ENCODE assay signal across 9 cellular contexts in the genomic region with DNA sequence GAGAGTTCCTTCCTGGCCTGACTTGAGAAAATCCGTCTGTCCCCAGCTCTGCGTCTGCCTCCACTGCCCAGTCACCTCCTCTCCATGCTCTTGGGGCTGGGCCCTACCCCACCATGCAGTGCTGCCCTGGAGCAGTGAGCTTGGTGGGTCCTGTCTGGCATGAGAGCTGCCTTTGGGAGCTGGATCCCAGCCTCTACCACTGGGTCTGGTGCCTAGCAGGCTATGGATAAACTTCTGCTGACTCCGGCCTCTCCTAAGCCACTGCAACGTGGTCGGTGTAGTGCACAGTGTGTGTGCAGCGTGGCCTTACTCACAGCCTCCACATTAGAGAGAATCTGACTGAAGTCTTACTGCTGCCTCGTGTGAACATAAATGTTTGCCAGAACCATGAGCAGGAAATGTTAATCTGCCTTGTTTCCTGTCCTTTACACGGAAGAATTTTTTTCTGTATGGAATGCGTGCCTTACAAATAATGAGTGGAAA. TPM values are rescaled to one million over a fixed set of nuclear protein-coding genes. Genes with fewer than 3 reads are reported as not detected.
DNase-seq lines count a peak whose midpoint lies in the region; ATAC-seq and TF ChIP-seq lines count a peak whose summit lies in the region.
"Had no signal": no experiment of that assay in that cellular context is flagged by ENCODE, and none has a peak within 500 bp of the region (broad histone marks: within the 10 kb centered on the region; RNA-seq: fewer than 3 reads in every experiment).

No MANE protein-coding gene starts in this region.

- ATAC-seq in SK-N-SH treated with all-trans-retinoic acid at 6 μM for 48 hours (peak; percentile 63), left cardiac atrium (peak; percentile 71 to 78)

- no peak for TF ChIP-seq CTCF in SK-N-SH (IDR thresholded peaks at IDR 0.05)

- intact Hi-C loops in activated T-helper 1 cell treated with anti-CD3 and anti-CD28 coated beads, Interleukin-12 subunit alpha, Interleukin-12 subunit beta, Interleukin-2, Interleukin-4 antibody, amounts not matched to agents 30 ng/mL and 10 ng/mL and 1 ng/mL, durations not matched to agents 14 hours and 24 hours and 36 hours (cut with micrococcal nuclease) = loop anchor here (2.0 kb wide), 1 partner anchor 181 kb away; no protein-coding TSS in a partner anchor
- intact Hi-C loops in left cardiac atrium (cut with DNase I) = no loop called here

- no peak overlapping the region for H2AFZ ChIP-seq in SK-N-SH (ENCODE audit: low read depth)

- peaks cover 30% of the 10 kb centered on the region for H3K36me3 Mint-ChIP-seq in activated T-helper 1 cell treated with anti-CD3 and anti-CD28 coated beads, Interleukin-12 subunit alpha, Interleukin-12 subunit beta, Interleukin-2, Interleukin-4 antibody, amounts not matched to agents 30 ng/mL and 10 ng/mL and 1 ng/mL, durations not matched to agents 14 hours and 24 hours and 36 hours (ENCODE audit: low read depth)

- DNase-seq in SK-N-SH = no peak
- DNase-seq in activated T-helper 1 cell treated with anti-CD3 and anti-CD28 coated beads, Interleukin-12 subunit alpha, Interleukin-12 subunit beta, Interleukin-2, Interleukin-4 antibody, amounts not matched to agents 30 ng/mL and 10 ng/mL and 1 ng/mL, durations not matched to agents 14 hours and 24 hours and 36 hours (ENCODE audit: low spot score) = no peak
- no peak for DNase-seq in left cardiac atrium
- DNase-seq in SKM-1 (lab: John Stamatoyannopoulos, UW; ENCODE audit: unreplicated experiment) = no peak
- no peak for DNase-seq in NCI-H524 treated with DMSO at 0.1 percent for 48 hours (lab: John Stamatoyannopoulos, UW)
- no peak for DNase-seq in substantia nigra (lab: John Stamatoyannopoulos, UW)
- DNase-seq: 8988T had no signal

- TF ChIP-seq EP300 in SK-N-SH (IDR thresholded peaks at IDR 0.05; ENCODE audit: borderline replicate concordance in 1 of 2, low read depth in 1 of 2, low read length in 1 of 2) = no peak

- H3K27me3 ChIP-seq in SK-N-SH (ENCODE audit: insufficient read depth) = no peaks in the 10 kb centered on the region

- H3K27ac ChIP-seq in SK-N-SH (ENCODE audit: low read depth in 2 of 2, low read length in 1 of 2) (peak overlapping the region in 1 of 2 experiments; percentile 27; a peak in 2 of 4 replicates), skin epidermis (peak overlapping the region in 14 of 21 experiments; percentile 6 to 84 (median 50)), substantia nigra (ENCODE audit: low read depth, low read length, poor library complexity, severe bottlenecking) (no peak overlapping the region)

- no peaks in the 10 kb centered on the region for H3K9me2 ChIP-seq in SK-N-SH

- H4K20me1 ChIP-seq in SK-N-SH (ENCODE audit: insufficient read depth) = no peaks in the 10 kb centered on the region

- H3K79me2 ChIP-seq in SK-N-SH (ENCODE audit: insufficient read depth) = peaks cover 5% of the 10 kb centered on the region; the same call in 1 of the 2 replicates

- H3K27ac Mint-ChIP-seq in activated T-helper 1 cell treated with anti-CD3 and anti-CD28 coated beads, Interleukin-12 subunit alpha, Interleukin-12 subunit beta, Interleukin-2, Interleukin-4 antibody, amounts not matched to agents 30 ng/mL and 10 ng/mL and 1 ng/mL, durations not matched to agents 14 hours and 24 hours and 36 hours = peak overlapping the region; percentile 70

- H3K4me3 ChIP-seq in SK-N-SH (ENCODE audit: low read depth in 2 of 2, low read length in 1 of 2) (no peak overlapping the region), skin epidermis (no peak overlapping the region)

- H3K27me3 Mint-ChIP-seq in activated T-helper 1 cell treated with anti-CD3 and anti-CD28 coated beads, Interleukin-12 subunit alpha, Interleukin-12 subunit beta, Interleukin-2, Interleukin-4 antibody, amounts not matched to agents 30 ng/mL and 10 ng/mL and 1 ng/mL, durations not matched to agents 14 hours and 24 hours and 36 hours (ENCODE audit: insufficient read depth) = no peaks in the 10 kb centered on the region

- H3F3A ChIP-seq in SK-N-SH (replicated peaks; ENCODE audit: insufficient read depth) = no peaks in the 10 kb centered on the region

- TF ChIP-seq RAD21 in SK-N-SH (IDR thresholded peaks at IDR 0.05; ENCODE audit: low read length) = no peak

- WGBS in SK-N-SH (ENCODE audit: low lambda C conversion rate) = 59% methylated on average over 5 of the region's 9 CpGs

- peaks cover 4 to 38% of the 10 kb centered on the region in 2 experiments for H3K4me1 ChIP-seq in SK-N-SH (ENCODE audit: control insufficient read depth in 1 of 2, insufficient read depth in 2 of 2, low read depth in 1 of 2, low read length in 1 of 2)

- H3K9ac ChIP-seq in SK-N-SH = no peak overlapping the region

- H3K4me3 Mint-ChIP-seq in activated T-helper 1 cell treated with anti-CD3 and anti-CD28 coated beads, Interleukin-12 subunit alpha, Interleukin-12 subunit beta, Interleukin-2, Interleukin-4 antibody, amounts not matched to agents 30 ng/mL and 10 ng/mL and 1 ng/mL, durations not matched to agents 14 hours and 24 hours and 36 hours = peak overlapping the region; percentile 45

- H3K9me3 Mint-ChIP-seq in activated T-helper 1 cell treated with anti-CD3 and anti-CD28 coated beads, Interleukin-12 subunit alpha, Interleukin-12 subunit beta, Interleukin-2, Interleukin-4 antibody, amounts not matched to agents 30 ng/mL and 10 ng/mL and 1 ng/mL, durations not matched to agents 14 hours and 24 hours and 36 hours = no peaks in the 10 kb centered on the region

- POLR2A ChIA-PET in SK-N-SH (lab: Yijun Ruan, JAX) = no interaction called here

- CTCF ChIA-PET in SK-N-SH (lab: Yijun Ruan, JAX) = interaction anchor here (0.7 to 4.4 kb wide), 6 partner anchors 10 to 42 kb away, joined by 3 to 16 read pairs (median 10); no protein-coding TSS in a partner anchor

- H3K36me3 ChIP-seq in SK-N-SH (replicated peaks in 1 of 2; ENCODE audit: control insufficient read depth in 1 of 2, insufficient read depth in 2 of 2, low read length in 1 of 2) = peaks cover 42 to 70% of the 10 kb centered on the region in 2 experiments

- peaks cover 20% of the 10 kb centered on the region for H3K4me1 Mint-ChIP-seq in activated T-helper 1 cell treated with anti-CD3 and anti-CD28 coated beads, Interleukin-12 subunit alpha, Interleukin-12 subunit beta, Interleukin-2, Interleukin-4 antibody, amounts not matched to agents 30 ng/mL and 10 ng/mL and 1 ng/mL, durations not matched to agents 14 hours and 24 hours and 36 hours (ENCODE audit: low read depth)

- H3K4me2 ChIP-seq in SK-N-SH = no peak overlapping the region

- no peaks in the 10 kb centered on the region for H3K9me3 ChIP-seq in SK-N-SH

TF ChIP-seq in SK-N-SH, 30 proteins besides CTCF, POLR2A, EP300 and RAD21:
- TF ChIP-seq TAF1 (IDR thresholded peaks at IDR 0.05; ENCODE audit: borderline replicate concordance, low read depth, low read length) (no peak), EZH2phosphoT487 (IDR thresholded peaks at IDR 0.05; ENCODE audit: borderline replicate concordance, low read depth) (no peak), MEF2A (IDR thresholded peaks at IDR 0.05; ENCODE audit: borderline replicate concordance, low read depth) (no peak), SMC3 (IDR thresholded peaks at IDR 0.05; ENCODE audit: low read depth, low read length) (no peak)
- TF ChIP-seq, protein P1, sequence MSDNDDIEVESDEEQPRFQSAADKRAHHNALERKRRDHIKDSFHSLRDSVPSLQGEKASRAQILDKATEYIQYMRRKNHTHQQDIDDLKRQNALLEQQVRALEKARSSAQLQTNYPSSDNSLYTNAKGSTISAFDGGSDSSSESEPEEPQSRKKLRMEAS (IDR thresholded peaks at IDR 0.05; ENCODE audit: low read depth) = no peak

RNA-seq across cellular contexts. Expression of a gene that starts 47.6 kb away (rescaled TPM):
- polyA plus RNA-seq in SK-N-SH (2012; rRNA removed) = 11.3 and 13.1 TPM in 2 replicates
- 7.8 and 9.4 TPM in 2 replicates for polyA plus RNA-seq in SK-N-SH (2012; cell fraction: cytosol; rRNA removed)
- 35.2 and 36.2 TPM in 2 replicates for polyA plus RNA-seq in SK-N-SH (2012; cell fraction: nucleus; rRNA removed)
- 65.9 and 66.9 TPM in 2 replicates for total RNA-seq in activated T-helper 1 cell treated with anti-CD3 and anti-CD28 coated beads, Interleukin-12 subunit alpha, Interleukin-12 subunit beta, Interleukin-2, Interleukin-4 antibody, amounts not matched to agents 30 ng/mL and 10 ng/mL and 1 ng/mL, durations not matched to agents 14 hours and 24 hours and 36 hours
- 10 to 100 TPM; 23.2 to 25.2 TPM for total RNA-seq in left cardiac atrium

RNA-seq across cellular contexts. Expression of a gene that starts 47.8 kb away (rescaled TPM):
- not detected in 2 replicates for polyA plus RNA-seq in SK-N-SH (2012; rRNA removed)
- not detected in 2 replicates for polyA plus RNA-seq in SK-N-SH (2012; cell fraction: cytosol; rRNA removed)
- polyA plus RNA-seq in SK-N-SH (2012; cell fraction: nucleus; rRNA removed) = not detected in 2 replicates
- total RNA-seq in activated T-helper 1 cell treated with anti-CD3 and anti-CD28 coated beads, Interleukin-12 subunit alpha, Interleukin-12 subunit beta, Interleukin-2, Interleukin-4 antibody, amounts not matched to agents 30 ng/mL and 10 ng/mL and 1 ng/mL, durations not matched to agents 14 hours and 24 hours and 36 hours = not detected in 2 replicates
- not detected for total RNA-seq in left cardiac atrium
